10 cellular contexts compared by ENCODE assay signal in the genomic region with DNA sequence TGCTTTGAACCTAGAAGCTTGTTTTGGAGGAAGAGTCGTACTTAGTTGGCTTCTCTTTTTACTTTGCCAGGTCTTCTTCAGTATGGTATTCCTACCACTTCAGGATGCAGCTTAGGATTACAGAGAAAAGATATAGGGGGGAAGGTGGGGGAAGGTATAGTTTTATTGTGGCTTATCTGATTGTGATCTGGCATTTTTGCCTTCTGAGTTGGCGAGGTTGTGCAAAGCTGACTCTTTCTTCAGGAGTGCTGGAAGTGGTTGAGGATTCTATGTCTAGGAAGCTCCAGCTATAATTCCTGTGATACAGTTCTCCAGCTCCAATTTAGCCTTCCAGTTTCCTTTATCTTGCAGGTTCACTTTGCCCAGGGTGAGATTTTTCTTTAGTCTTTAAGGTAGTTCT. TPM values are rescaled to one million over a fixed set of nuclear protein-coding genes. Genes with fewer than 3 reads are reported as not detected.
A peak's percentile ranks its signal among the peaks of the same experiment; 100 is the strongest.
DNase-seq lines count a peak whose midpoint lies in the region; ATAC-seq, FAIRE-seq and TF ChIP-seq lines count a peak whose summit lies in the region.
"Had no signal": no experiment of that assay in that cellular context is flagged by ENCODE, and none has a peak within 500 bp of the region (broad histone marks: within the 10 kb centered on the region; RNA-seq: fewer than 3 reads in every experiment).

No MANE protein-coding gene starts in this region.

- ATAC-seq in T-helper 17 cell (no peak), Right ventricle myocardium superior (ENCODE audit: poor library complexity) (no peak), HG02938 (IDR thresholded peaks at IDR 0.05; ENCODE audit: unreplicated experiment) (no peak)

- H3K4me3 Mint-ChIP-seq in T-helper 17 cell, result peak overlapping the region; percentile 94

- peak; percentile 28 for FAIRE-seq in GM19239 (lab: Jason Lieb, UNC)

- no peak overlapping the region for H3K4me3 ChIP-seq in foreskin fibroblast (ENCODE audit: low read depth in 1 of 2, low read length in 2 of 2)

- peaks cover 52% of the 10 kb centered on the region for H3K4me1 Mint-ChIP-seq in T-helper 17 cell

- peaks cover 10% of the 10 kb centered on the region for H3K36me3 Mint-ChIP-seq in T-helper 17 cell (ENCODE audit: low read depth)

- DNase-seq in AG08396 (ENCODE audit: low spot score), result peak; percentile 18
- no peak for DNase-seq in GM19239 (ENCODE audit: insufficient read length, low spot score)
- DNase-seq in T-helper 17 cell, result no peak
- peak; percentile 56 to 78 for DNase-seq in foreskin fibroblast
- no peak for DNase-seq in iPS-NIHi11 (ENCODE audit: low spot score)
- no peak for DNase-seq in Right ventricle myocardium superior
- DNase-seq in NCI-H524 (lab: John Stamatoyannopoulos, UW), result no peak
- DNase-seq: activated effector memory CD4-positive, alpha-beta T cell treated with Interleukin-2 at 50 U/mL for 16 hours; NCI-H2171 had no signal

- intact Hi-C loops in Right ventricle myocardium superior (cut with DNase I), result no loop called here

- H3K9me3 ChIP-seq in T-helper 17 cell (ENCODE audit: control insufficient read depth, low read length, poor library complexity, severe bottlenecking), result no peaks in the 10 kb centered on the region

- H3K27me3 Mint-ChIP-seq in T-helper 17 cell, result no peaks in the 10 kb centered on the region

- peak overlapping the region; percentile 98 for H3K27ac Mint-ChIP-seq in T-helper 17 cell

- TF ChIP-seq CTCF in foreskin fibroblast (IDR thresholded peaks at IDR 0.05; ENCODE audit: low read depth, low read length), result no peak

RNA-seq across cellular contexts. Expression of a gene that starts 7.0 kb away (rescaled TPM):
- total RNA-seq in T-helper 17 cell (100 to 1,000 TPM; 215 to 245 TPM), Right ventricle myocardium superior (9.3 TPM)

Comparison
In these comparisons a context has a peak if more than half of its experiments do, and no peak if none do; other contexts are left out.
1. DNase-seq: peak in AG08396 (single experiment) and foreskin fibroblast (2 of 2); none in GM19239 (single experiment), T-helper 17 cell (0 of 3), iPS-NIHi11 (single experiment), Right ventricle myocardium superior (single experiment) and NCI-H524 (0 of 2).
2. RNA of a gene that starts 7.0 kb away (total RNA-seq): 215 to 245 TPM in T-helper 17 cell; 9.3 TPM in Right ventricle myocardium superior (single experiment); every median in the first group is over 10 times any median in the second.